8 cellular contexts compared by ENCODE assay signal in genomic region chr1:155609515-155610256, GRCh38. TPM values are rescaled to one million over a fixed set of nuclear protein-coding genes. Genes with fewer than 3 reads are reported as not detected.
A peak's percentile ranks its signal among the peaks of the same experiment; 100 is the strongest.
DNase-seq lines count a peak whose midpoint lies in the region; ATAC-seq lines count a peak whose summit lies in the region.

TSS of gene MSTO1 (plus strand) at chr1:155610218. CDS start at chr1:155610249, 31 bp downstream.

- ATAC-seq in GM21360 (IDR thresholded peaks at IDR 0.05; ENCODE audit: unreplicated experiment) (peak; percentile 83), memory B cell (ENCODE audit: low read depth) (peak; percentile 95)
- peak; percentile 94 for ATAC-seq in effector memory CD8-positive, alpha-beta T cell (replicated peaks)

- H3K4me1 Mint-ChIP-seq in effector memory CD8-positive, alpha-beta T cell (ENCODE audit: low read depth in 2 of 2), result peaks cover 6% of the 10 kb centered on the region in 2 donors
- H3K4me1 Mint-ChIP-seq in memory B cell, result peaks cover 6% of the 10 kb centered on the region

- peak; percentile 97 for DNase-seq in COLO668 (lab: John Stamatoyannopoulos, UW; ENCODE audit: unreplicated experiment)
- DNase-seq in HT1080 (ENCODE audit: low read depth), result peak; percentile 98
- peak; percentile 97 for DNase-seq in NOMO-1 treated with DMSO at 0.1 percent for 48 hours (lab: John Stamatoyannopoulos, UW; ENCODE audit: unreplicated experiment)
- DNase-seq in activated CD8-positive, alpha-beta memory T cell treated with anti-CD3 and anti-CD28 coated beads for 4 hours (ENCODE audit: low read depth in 2 of 2), result peak; percentile 90 to 97
- DNase-seq in effector memory CD8-positive, alpha-beta T cell, result peak; percentile 84 to 87 (median 85)
- peak; percentile 64 to 72 for DNase-seq in memory B cell (ENCODE audit: low spot score in 2 of 2)
- DNase-seq in stimulated activated CD8-positive, alpha-beta memory T cell treated with anti-CD3 and anti-CD28 coated beads, Interleukin-12 subunit alpha, Interleukin-12 subunit beta, amount 100 ng/mL, for 24 hours (ENCODE audit: extremely low read depth), result peak; percentile 99

- H3K4me3 Mint-ChIP-seq in effector memory CD8-positive, alpha-beta T cell, result peak within 1 kb of the TSS; percentile 96 to 99
- H3K4me3 Mint-ChIP-seq in memory B cell, result peak within 1 kb of the TSS; percentile 99

- H3K27ac Mint-ChIP-seq in effector memory CD8-positive, alpha-beta T cell, result peak within 1 kb of the TSS; percentile 92 to 98
- H3K27ac Mint-ChIP-seq in memory B cell, result peak within 1 kb of the TSS; percentile 94

- no peaks in the 10 kb centered on the region for H3K27me3 Mint-ChIP-seq in effector memory CD8-positive, alpha-beta T cell
- H3K27me3 Mint-ChIP-seq in memory B cell, result no peaks in the 10 kb centered on the region

- H3K9me3 Mint-ChIP-seq in effector memory CD8-positive, alpha-beta T cell, result no peaks in the 10 kb centered on the region
- H3K9me3 Mint-ChIP-seq in memory B cell, result no peaks in the 10 kb centered on the region

- peaks cover 4% of the 10 kb centered on the region for H3K36me3 Mint-ChIP-seq in effector memory CD8-positive, alpha-beta T cell (ENCODE audit: insufficient read depth)
- no peaks in the 10 kb centered on the region for H3K36me3 Mint-ChIP-seq in memory B cell

RNA-seq across cellular contexts. Expression of gene MSTO1, which starts in this region (rescaled TPM):
- total RNA-seq in HT1080 (2014; rRNA removed; shearing (Covaris generic)), result 26.0 and 27.4 TPM in 2 replicates
- 13.4 and 15.8 TPM in 2 replicates for polyA plus RNA-seq in HT1080 (2015; cell fraction: cytosol; rRNA removed)
- polyA plus RNA-seq in HT1080 (2015; cell fraction: nucleus; rRNA removed), result 76.6 and 87.8 TPM in 2 replicates

Comparison
In these comparisons a context has a peak if more than half of its experiments do, and no peak if none do; other contexts are left out.
1. Peak in every context shown above with its lines: DNase-seq and ATAC-seq.